ENCODE assay signal across 29 cellular contexts in genomic region chr9:92435263-92435662, GRCh38.
DNase-seq lines count a peak whose midpoint lies in the region; TF ChIP-seq lines count a peak whose summit lies in the region.
"Had no signal": no experiment of that assay in that cellular context is flagged by ENCODE, and none has a peak within 500 bp of the region (broad histone marks: within the 10 kb centered on the region; RNA-seq: fewer than 3 reads in every experiment).

No MANE protein-coding gene starts in this region.

- no peaks in the 10 kb centered on the region for H3K4me1 ChIP-seq in HEK293 (ENCODE audit: control insufficient read depth, insufficient read depth, low read length)
- H3K4me1 ChIP-seq: A549, BE2C, BLaER1, Caco-2 had no signal

- TF ChIP-seq CTCF in HEK293 (tag by site-specific recombination; IDR thresholded peaks at IDR 0.05) (no peak), VCaP (conservative IDR thresholded peaks at IDR 0.05) (no peak)

- CTCF ChIA-PET in HEK293 (lab: Yijun Ruan, JAX), result no interaction called here

- POLR2A ChIA-PET in HEK293 (lab: Yijun Ruan, JAX), result no interaction called here

- H3K36me3 ChIP-seq in HEK293 (ENCODE audit: control insufficient read depth in 2 of 2, insufficient read depth in 1 of 2, low read length in 2 of 2), result no peaks in the 10 kb centered on the region; a peak in 1 of 3 replicates
- H3K36me3 ChIP-seq: BE2C had no signal

- H3K9me3 ChIP-seq in HEK293 (ENCODE audit: control insufficient read depth, insufficient read depth, low read depth, low read length), result no peaks in the 10 kb centered on the region
- H3K9me3 ChIP-seq: A549, BE2C, BLaER1, Caco-2 had no signal

- DNase-seq in D341Med (ENCODE audit: low spot score), result no peak
- DNase-seq in activated CD8-positive, alpha-beta memory T cell treated with anti-CD3 and anti-CD28 coated beads for 24 hours, result no peak
- DNase-seq: 8988T; ACHN; AML-193; BE2C; C1 segment of cervical spinal cord; Caco-2; Calu3; CD4-positive, alpha-beta memory T cell; CD4-positive, alpha-beta T cell; CD4-positive, CD25-positive, alpha-beta regulatory T cell; CD8-positive, alpha-beta memory T cell; CD8-positive, alpha-beta T cell; COR-L47; DMS 273 treated with DMSO at 0.1 percent for 48 hours; DMS153; DMS53; DMS79; DMS79 treated with DMSO at 0.1 percent for 48 hours; DND-41; EL had no signal

- H3K4me3 ChIP-seq in HEK293 (ENCODE audit: low read depth, low read length), result no peak overlapping the region
- H3K4me3 ChIP-seq: A549; BLaER1; BLaER1 treated with 17β-estradiol and CSF1 and Interleukin-3, amounts not matched to agents 10 nM and 100 nM had no signal

- H3K27ac ChIP-seq in HEK293 (ENCODE audit: extremely low read depth, low read depth, low read length), result no peak overlapping the region
- peak overlapping the region; percentile 32; the same call in 1 of the 2 replicates for H3K27ac ChIP-seq in VCaP
- H3K27ac ChIP-seq: 22Rv1; A549; BLaER1; BLaER1 treated with 17β-estradiol and CSF1 and Interleukin-3, amounts not matched to agents 10 nM and 100 nM; C4-2B had no signal

TF ChIP-seq in HEK293, 187 proteins besides CTCF, POLR2A, EP300 and RAD21:
- no peak for TF ChIP-seq WT1 (tag by site-specific recombination; IDR thresholded peaks at IDR 0.05)
- TF ChIP-seq ZNF529 (tag by site-specific recombination; IDR thresholded peaks at IDR 0.05; ENCODE audit: insufficient replicate concordance), result peak; percentile 68
